Comparison of ENCODE assay signal across 27 cellular contexts in the genomic region with DNA sequence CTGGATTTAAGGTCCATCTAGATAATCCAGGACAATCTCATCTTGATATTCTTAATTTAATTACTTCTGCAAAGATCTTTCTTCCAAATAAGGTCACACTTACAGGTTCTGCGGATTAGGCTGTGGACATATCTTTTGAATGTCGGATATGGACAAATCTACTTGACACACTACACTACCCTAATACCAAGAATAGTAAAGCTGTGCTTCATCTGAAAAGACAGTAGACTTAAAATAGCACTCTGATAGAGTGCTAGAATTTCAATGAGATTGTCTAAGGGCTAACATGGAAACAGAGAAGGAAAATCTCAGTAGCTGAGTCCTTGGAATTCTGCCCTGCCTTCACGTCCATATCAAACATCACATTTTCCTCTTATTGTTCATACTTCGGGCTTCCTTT.
"Had no signal": no experiment of that assay in that cellular context is flagged by ENCODE, and none has a peak within 500 bp of the region (broad histone marks: within the 10 kb centered on the region; RNA-seq: fewer than 3 reads in every experiment).

No MANE protein-coding gene starts in this region.

- H3K79me2 ChIP-seq: hepatocyte had no signal

- H2AFZ ChIP-seq: hepatocyte had no signal

- H3K27me3 ChIP-seq: heart right ventricle, hepatocyte, ovary, right lobe of liver, stomach, testis, thyroid gland, transverse colon, upper lobe of left lung, vagina had no signal

- H3K4me1 ChIP-seq: heart right ventricle, prostate gland, right lobe of liver, stomach, testis, thyroid gland, transverse colon, upper lobe of left lung, vagina had no signal

- H3K27ac ChIP-seq: hepatocyte, ovary, prostate gland, right lobe of liver, skin epidermis, stomach, testis, thyroid gland, transverse colon, upper lobe of left lung, vagina had no signal

- H3K9me3 ChIP-seq: heart right ventricle, mucosa of descending colon, ovary, prostate gland, right lobe of liver, stomach, testis, thyroid gland, transverse colon, upper lobe of left lung, vagina had no signal

- H3K36me3 ChIP-seq: heart right ventricle, ovary, prostate gland, right lobe of liver, stomach, thyroid gland, transverse colon, upper lobe of left lung, vagina had no signal

- H3K4me3 ChIP-seq: hepatocyte, lung, mucosa of descending colon, ovary, prostate gland, right lobe of liver, skin epidermis, stomach, testis, thyroid gland, transverse colon, upper lobe of left lung, vagina had no signal

- ATAC-seq: left lobe of liver; mucosa of descending colon; naive thymus-derived CD4-positive, alpha-beta T cell; natural killer cell treated with Interleukin-12 subunit alpha and Interleukin-12 subunit beta and Interleukin-15 and Interleukin-18, amount 100 ng/mL, for 72 hours; right lobe of liver; stimulated activated naive B cell treated with anti-CD40 and anti-IgM and Interleukin-4, amounts not matched to agents 10 μg/mL and 1 μg/mL and 100 μg/mL, for 72 hours; stimulated activated naive CD8-positive, alpha-beta T cell treated with anti-CD3 and anti-CD28 coated beads, Interleukin-15, Interleukin-2, amounts not matched to agents 100 U/mL and 50 U/mL, for 24 hours had no signal

- DNase-seq: heart right ventricle; islet precursor cell; midbrain; mucosa of descending colon; naive thymus-derived CD4-positive, alpha-beta T cell; ovary; posterior cingulate gyrus; retina; right lobe of liver; stimulated activated CD4-positive, alpha-beta T cell treated with anti-CD3 and anti-CD28 coated beads, Interleukin-12 subunit alpha, Interleukin-12 subunit beta, amount 100 ng/mL, for 4 hours; stimulated activated CD4-positive, alpha-beta T cell treated with anti-CD3 and anti-CD28 coated beads, Interleukin-15, amount 100 ng/mL, for 24 hours; stimulated activated CD4-positive, alpha-beta T cell treated with anti-CD3 and anti-CD28 coated beads, Interleukin-2, amount 100 ng/mL, for 24 hours; stimulated activated CD4-positive, alpha-beta T cell treated with anti-CD3 and anti-CD28 coated beads, Interleukin-4, amount 100 ng/mL, for 1 hour; stimulated activated naive B cell treated with anti-CD40 and anti-IgM and Interleukin-4, amounts not matched to agents 10 μg/mL and 1 μg/mL and 100 μg/mL, for 72 hours; stimulated activated naive CD8-positive, alpha-beta T cell treated with anti-CD3 and anti-CD28 coated beads, Interleukin-15, Interleukin-2, amounts not matched to agents 100 U/mL and 50 U/mL, for 24 hours; stomach; testis; thyroid gland; transverse colon; upper lobe of left lung had no signal

- H3K4me2 ChIP-seq: hepatocyte had no signal
